Comparison of ENCODE assay signal across 8 cellular contexts in genomic region chr17:879546-879945, GRCh38.
A peak's percentile ranks its signal among the peaks of the same experiment; 100 is the strongest.
DNase-seq lines count a peak whose midpoint lies in the region; ATAC-seq and TF ChIP-seq lines count a peak whose summit lies in the region.

No MANE protein-coding gene starts in this region.

- H3K4me1 ChIP-seq in OCI-LY1 (ENCODE audit: insufficient read depth, low read length, severe bottlenecking) (no peaks in the 10 kb centered on the region), thyroid gland (peaks cover 6 to 36% of the 10 kb centered on the region in 2 donors)

- DNase-seq in GM20000 (ENCODE audit: low spot score) (peak; percentile 81), fibroblast of the aortic adventitia (ENCODE audit: low read depth) (peak; percentile 93), omental fat pad (ENCODE audit: low spot score) (peak; percentile 42), thyroid gland (peak; percentile 95 to 97)
- DNase-seq in activated T-cell treated with anti-CD3 and anti-CD28 coated beads, Interleukin-2, amount 50 U/mL, for 48 hours: peak; percentile 64 to 75

- no peaks in the 10 kb centered on the region for H3F3A ChIP-seq in OCI-LY1 (ENCODE audit: insufficient read depth, low read length)

- no peak for TF ChIP-seq POLR2A in thyroid gland (IDR thresholded peaks at IDR 0.05)

- no peaks in the 10 kb centered on the region for H4K20me1 ChIP-seq in OCI-LY1 (ENCODE audit: insufficient read depth, low read length)

- H3K4me3 ChIP-seq in OCI-LY1 (ENCODE audit: low read depth, low read length, poor library complexity, severe bottlenecking) (no peak overlapping the region), fibroblast of the aortic adventitia (ENCODE audit: low read depth, low read length) (no peak overlapping the region), thyroid gland (replicated peaks in 1 of 3) (no peak overlapping the region)

- intact Hi-C loops in thyroid gland (cut with DNase I): loop anchor here (5.0 to 10.0 kb wide), 2 partner anchors 75 to 98 kb away; partner anchors contain the start of gene NXN

- no peak overlapping the region for H2AFZ ChIP-seq in OCI-LY1 (ENCODE audit: low read length)

- H3K36me3 ChIP-seq in OCI-LY1 (ENCODE audit: insufficient read depth, low read length) (no peaks in the 10 kb centered on the region), thyroid gland (no peaks in the 10 kb centered on the region)

- H3K9ac ChIP-seq in OCI-LY1 (ENCODE audit: low read length): no peak overlapping the region

- H3K9me2 ChIP-seq in OCI-LY1 (ENCODE audit: low read depth, low read length): no peaks in the 10 kb centered on the region

- ATAC-seq in omental fat pad (ENCODE audit: low FRiP score) (peak; percentile 60), HG03280 (IDR thresholded peaks at IDR 0.05; ENCODE audit: unreplicated experiment) (no peak)

- no peak overlapping the region for H3K4me2 ChIP-seq in OCI-LY1 (ENCODE audit: low read length)

- H3K79me2 ChIP-seq in OCI-LY1 (ENCODE audit: insufficient read depth, low read length): no peaks in the 10 kb centered on the region

- H3K9me3 ChIP-seq in OCI-LY1 (ENCODE audit: low read length) (no peaks in the 10 kb centered on the region), thyroid gland (no peaks in the 10 kb centered on the region)

- 9 to 23% methylated on average over 11 to 16 of the region's 16 CpGs for WGBS in thyroid gland, 2 donors

- TF ChIP-seq CTCF in 22Rv1 (IDR thresholded peaks at IDR 0.05) (peak; percentile 76), GM20000 (IDR thresholded peaks at IDR 0.05; ENCODE audit: extremely low read depth, missing control alignments) (peak; percentile 51), OCI-LY1 (IDR thresholded peaks at IDR 0.05; ENCODE audit: low read length) (peak; percentile 70), fibroblast of the aortic adventitia (IDR thresholded peaks at IDR 0.05; ENCODE audit: insufficient read depth, low read length) (peak; percentile 69), omental fat pad (IDR thresholded peaks at IDR 0.05) (peak in 1 of 3 donors; percentile 4), thyroid gland (IDR thresholded peaks at IDR 0.05) (peak; percentile 36 to 82 (median 70))

- H3K27ac ChIP-seq in 22Rv1: no peak overlapping the region
- H3K27ac ChIP-seq in OCI-LY1 (ENCODE audit: low read depth, low read length, poor library complexity, severe bottlenecking): no peak overlapping the region
- H3K27ac ChIP-seq in thyroid gland: peak overlapping the region; percentile 10 to 84 (median 59)

- H3K27me3 ChIP-seq in OCI-LY1 (ENCODE audit: insufficient read depth, low read length) (peaks cover under 1% of the 10 kb centered on the region; the same call in 1 of the 2 replicates), thyroid gland (no peaks in the 10 kb centered on the region)

Comparison
In these comparisons a context has a peak if more than half of its experiments do, and no peak if none do; other contexts are left out.
1. H3K27ac ChIP-seq: peak in thyroid gland (3 of 3); none in 22Rv1 (single experiment) and OCI-LY1 (single experiment).
2. DNase-seq: peak in every context shown above with its lines; median percentile 96 in thyroid gland; 93 in fibroblast of the aortic adventitia; 81 in GM20000; 70 in activated T-cell treated with anti-CD3 and anti-CD28 coated beads, Interleukin-2, amount 50 U/mL, for 48 hours; 42 in omental fat pad.